In the genomic region with DNA sequence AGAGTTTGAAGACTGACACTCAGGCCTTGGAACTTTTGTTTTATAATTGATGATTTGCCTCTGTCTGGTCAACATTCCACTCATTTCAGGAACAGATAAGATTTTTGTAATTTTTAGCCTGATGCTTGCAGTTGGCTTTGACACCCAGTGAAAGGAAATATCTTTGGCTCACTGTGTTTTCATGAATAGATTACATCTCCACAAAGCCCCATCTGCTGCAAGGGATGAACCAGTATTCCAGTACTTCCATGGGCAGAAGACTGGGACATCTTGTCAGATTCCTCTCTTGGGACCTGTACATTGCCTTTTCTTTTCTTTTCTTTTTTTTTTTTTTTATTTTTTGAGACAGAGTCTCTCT, we compare ENCODE assay signal across 3 cellular contexts.
TF ChIP-seq lines count a peak whose summit lies in the region.

No MANE protein-coding gene starts in this region.

TF ChIP-seq in SK-N-SH treated with all-trans-retinoic acid at 6 μM for 48 hours, 23 proteins besides CTCF, POLR2A, EP300 and RAD21 (continued from another document):
- TF ChIP-seq, protein P1, sequence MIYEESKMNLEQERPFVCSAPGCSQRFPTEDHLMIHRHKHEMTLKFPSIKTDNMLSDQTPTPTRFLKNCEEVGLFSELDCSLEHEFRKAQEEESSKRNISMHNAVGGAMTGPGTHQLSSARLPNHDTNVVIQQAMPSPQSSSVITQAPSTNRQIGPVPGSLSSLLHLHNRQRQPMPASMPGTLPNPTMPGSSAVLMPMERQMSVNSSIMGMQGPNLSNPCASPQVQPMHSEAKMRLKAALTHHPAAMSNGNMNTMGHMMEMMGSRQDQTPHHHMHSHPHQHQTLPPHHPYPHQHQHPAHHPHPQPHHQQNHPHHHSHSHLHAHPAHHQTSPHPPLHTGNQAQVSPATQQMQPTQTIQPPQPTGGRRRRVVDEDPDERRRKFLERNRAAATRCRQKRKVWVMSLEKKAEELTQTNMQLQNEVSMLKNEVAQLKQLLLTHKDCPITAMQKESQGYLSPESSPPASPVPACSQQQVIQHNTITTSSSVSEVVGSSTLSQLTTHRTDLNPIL (CRISPR knock-in tag; IDR thresholded peaks at IDR 0.05; ENCODE audit: low read depth) = no peak
- 0 out of 2 replicates have a peak, but pooled peaks have one; percentile 9 for TF ChIP-seq ISL1 (CRISPR knock-in tag; IDR thresholded peaks at IDR 0.05)
- TF ChIP-seq ZNF565 (CRISPR knock-in tag; conservative IDR thresholded peaks at IDR 0.05; ENCODE audit: low read depth) = no peak
- TF ChIP-seq TOX (CRISPR knock-in tag; IDR thresholded peaks at IDR 0.05; ENCODE audit: borderline replicate concordance) = no peak
- TF ChIP-seq ZFP30 (CRISPR knock-in tag; IDR thresholded peaks at IDR 0.05) = no peak

TF ChIP-seq in SK-N-SH, 30 proteins besides CTCF, POLR2A, EP300 and RAD21:
- TF ChIP-seq, protein P2, sequence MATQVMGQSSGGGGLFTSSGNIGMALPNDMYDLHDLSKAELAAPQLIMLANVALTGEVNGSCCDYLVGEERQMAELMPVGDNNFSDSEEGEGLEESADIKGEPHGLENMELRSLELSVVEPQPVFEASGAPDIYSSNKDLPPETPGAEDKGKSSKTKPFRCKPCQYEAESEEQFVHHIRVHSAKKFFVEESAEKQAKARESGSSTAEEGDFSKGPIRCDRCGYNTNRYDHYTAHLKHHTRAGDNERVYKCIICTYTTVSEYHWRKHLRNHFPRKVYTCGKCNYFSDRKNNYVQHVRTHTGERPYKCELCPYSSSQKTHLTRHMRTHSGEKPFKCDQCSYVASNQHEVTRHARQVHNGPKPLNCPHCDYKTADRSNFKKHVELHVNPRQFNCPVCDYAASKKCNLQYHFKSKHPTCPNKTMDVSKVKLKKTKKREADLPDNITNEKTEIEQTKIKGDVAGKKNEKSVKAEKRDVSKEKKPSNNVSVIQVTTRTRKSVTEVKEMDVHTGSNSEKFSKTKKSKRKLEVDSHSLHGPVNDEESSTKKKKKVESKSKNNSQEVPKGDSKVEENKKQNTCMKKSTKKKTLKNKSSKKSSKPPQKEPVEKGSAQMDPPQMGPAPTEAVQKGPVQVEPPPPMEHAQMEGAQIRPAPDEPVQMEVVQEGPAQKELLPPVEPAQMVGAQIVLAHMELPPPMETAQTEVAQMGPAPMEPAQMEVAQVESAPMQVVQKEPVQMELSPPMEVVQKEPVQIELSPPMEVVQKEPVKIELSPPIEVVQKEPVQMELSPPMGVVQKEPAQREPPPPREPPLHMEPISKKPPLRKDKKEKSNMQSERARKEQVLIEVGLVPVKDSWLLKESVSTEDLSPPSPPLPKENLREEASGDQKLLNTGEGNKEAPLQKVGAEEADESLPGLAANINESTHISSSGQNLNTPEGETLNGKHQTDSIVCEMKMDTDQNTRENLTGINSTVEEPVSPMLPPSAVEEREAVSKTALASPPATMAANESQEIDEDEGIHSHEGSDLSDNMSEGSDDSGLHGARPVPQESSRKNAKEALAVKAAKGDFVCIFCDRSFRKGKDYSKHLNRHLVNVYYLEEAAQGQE (IDR thresholded peaks at IDR 0.05; ENCODE audit: low read depth, low read length) = no peak
- TF ChIP-seq FOXJ3 (CRISPR knock-in tag; IDR thresholded peaks at IDR 0.05) = no peak
- TF ChIP-seq, protein P3, sequence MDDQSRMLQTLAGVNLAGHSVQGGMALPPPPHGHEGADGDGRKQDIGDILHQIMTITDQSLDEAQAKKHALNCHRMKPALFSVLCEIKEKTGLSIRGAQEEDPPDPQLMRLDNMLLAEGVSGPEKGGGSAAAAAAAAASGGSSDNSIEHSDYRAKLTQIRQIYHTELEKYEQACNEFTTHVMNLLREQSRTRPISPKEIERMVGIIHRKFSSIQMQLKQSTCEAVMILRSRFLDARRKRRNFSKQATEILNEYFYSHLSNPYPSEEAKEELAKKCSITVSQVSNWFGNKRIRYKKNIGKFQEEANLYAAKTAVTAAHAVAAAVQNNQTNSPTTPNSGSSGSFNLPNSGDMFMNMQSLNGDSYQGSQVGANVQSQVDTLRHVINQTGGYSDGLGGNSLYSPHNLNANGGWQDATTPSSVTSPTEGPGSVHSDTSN (IDR thresholded peaks at IDR 0.05) = no peak; the same call in 1 of the 2 replicates
- no peak for TF ChIP-seq RCOR1 (IDR thresholded peaks at IDR 0.05; ENCODE audit: low read length)
- TF ChIP-seq, protein P4, sequence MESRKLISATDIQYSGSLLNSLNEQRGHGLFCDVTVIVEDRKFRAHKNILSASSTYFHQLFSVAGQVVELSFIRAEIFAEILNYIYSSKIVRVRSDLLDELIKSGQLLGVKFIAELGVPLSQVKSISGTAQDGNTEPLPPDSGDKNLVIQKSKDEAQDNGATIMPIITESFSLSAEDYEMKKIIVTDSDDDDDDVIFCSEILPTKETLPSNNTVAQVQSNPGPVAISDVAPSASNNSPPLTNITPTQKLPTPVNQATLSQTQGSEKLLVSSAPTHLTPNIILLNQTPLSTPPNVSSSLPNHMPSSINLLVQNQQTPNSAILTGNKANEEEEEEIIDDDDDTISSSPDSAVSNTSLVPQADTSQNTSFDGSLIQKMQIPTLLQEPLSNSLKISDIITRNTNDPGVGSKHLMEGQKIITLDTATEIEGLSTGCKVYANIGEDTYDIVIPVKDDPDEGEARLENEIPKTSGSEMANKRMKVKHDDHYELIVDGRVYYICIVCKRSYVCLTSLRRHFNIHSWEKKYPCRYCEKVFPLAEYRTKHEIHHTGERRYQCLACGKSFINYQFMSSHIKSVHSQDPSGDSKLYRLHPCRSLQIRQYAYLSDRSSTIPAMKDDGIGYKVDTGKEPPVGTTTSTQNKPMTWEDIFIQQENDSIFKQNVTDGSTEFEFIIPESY (IDR thresholded peaks at IDR 0.05; ENCODE audit: borderline replicate concordance, low read depth) = no peak
- TF ChIP-seq NFIC (IDR thresholded peaks at IDR 0.05; ENCODE audit: borderline replicate concordance) = no peak
- TF ChIP-seq GATA2 (CRISPR knock-in tag; IDR thresholded peaks at IDR 0.05) = no peak
- TF ChIP-seq SMC3 (IDR thresholded peaks at IDR 0.05; ENCODE audit: low read depth, low read length) = no peak
- no peak for TF ChIP-seq MEF2A (IDR thresholded peaks at IDR 0.05; ENCODE audit: borderline replicate concordance, low read depth)
- no peak for TF ChIP-seq TEAD4 (IDR thresholded peaks at IDR 0.05; ENCODE audit: borderline replicate concordance, insufficient read depth)
- TF ChIP-seq RXRA (IDR thresholded peaks at IDR 0.05; ENCODE audit: borderline replicate concordance, low read depth) = no peak

TF ChIP-seq in IMR-90, 13 proteins besides CTCF, POLR2A, EP300 and RAD21 (continued from another document):
- TF ChIP-seq CHD1 (IDR thresholded peaks at IDR 0.05; ENCODE audit: low read depth, low read length) = no peak
- TF ChIP-seq, protein P5, sequence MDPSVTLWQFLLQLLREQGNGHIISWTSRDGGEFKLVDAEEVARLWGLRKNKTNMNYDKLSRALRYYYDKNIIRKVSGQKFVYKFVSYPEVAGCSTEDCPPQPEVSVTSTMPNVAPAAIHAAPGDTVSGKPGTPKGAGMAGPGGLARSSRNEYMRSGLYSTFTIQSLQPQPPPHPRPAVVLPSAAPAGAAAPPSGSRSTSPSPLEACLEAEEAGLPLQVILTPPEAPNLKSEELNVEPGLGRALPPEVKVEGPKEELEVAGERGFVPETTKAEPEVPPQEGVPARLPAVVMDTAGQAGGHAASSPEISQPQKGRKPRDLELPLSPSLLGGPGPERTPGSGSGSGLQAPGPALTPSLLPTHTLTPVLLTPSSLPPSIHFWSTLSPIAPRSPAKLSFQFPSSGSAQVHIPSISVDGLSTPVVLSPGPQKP (IDR thresholded peaks at IDR 0.05; ENCODE audit: borderline replicate concordance, low read depth, low read length) = no peak
- no peak for TF ChIP-seq RCOR1 (IDR thresholded peaks at IDR 0.05; ENCODE audit: insufficient replicate concordance, low read length)
- no peak for TF ChIP-seq MAFK (IDR thresholded peaks at IDR 0.05; ENCODE audit: low read depth, low read length)
- TF ChIP-seq CEBPB (IDR thresholded peaks at IDR 0.05; ENCODE audit: low read depth, low read length) = no peak
- TF ChIP-seq SMC3 (IDR thresholded peaks at IDR 0.05; ENCODE audit: low read depth, low read length) = no peak
- TF ChIP-seq MAZ (IDR thresholded peaks at IDR 0.05; ENCODE audit: borderline replicate concordance, low read depth, low read length) = no peak
TF ChIP-seq in IMR-90: peak in this region for 0.
